8 cellular contexts compared by ENCODE assay signal in genomic region chr14:76961631-76962302, GRCh38.
A peak's percentile ranks its signal among the peaks of the same experiment; 100 is the strongest.
DNase-seq lines count a peak whose midpoint lies in the region; ATAC-seq, FAIRE-seq and TF ChIP-seq lines count a peak whose summit lies in the region.

No MANE protein-coding gene starts in this region.

- ATAC-seq in GM21737 (IDR thresholded peaks at IDR 0.05; ENCODE audit: unreplicated experiment) (peak; percentile 83), sciatic nerve (peak; percentile 94)

- H3K27ac Mint-ChIP-seq in T-helper 2 cell treated with Interferon-gamma antibody and Interleukin-4, amounts not matched to agents 5 μg/mL and 100 μg/mL, for 36 hours = peak overlapping the region; percentile 96
- H3K27ac Mint-ChIP-seq in astrocyte (ENCODE audit: unreplicated experiment) = peak overlapping the region; percentile 100

- H3K27me3 Mint-ChIP-seq in T-helper 2 cell treated with Interferon-gamma antibody and Interleukin-4, amounts not matched to agents 5 μg/mL and 100 μg/mL, for 36 hours (ENCODE audit: low read depth) = peaks cover 4% of the 10 kb centered on the region
- peaks cover 3% of the 10 kb centered on the region for H3K27me3 Mint-ChIP-seq in astrocyte (ENCODE audit: low read depth, unreplicated experiment)

- H3K36me3 Mint-ChIP-seq in T-helper 2 cell treated with Interferon-gamma antibody and Interleukin-4, amounts not matched to agents 5 μg/mL and 100 μg/mL, for 36 hours (ENCODE audit: low read depth) = no peaks in the 10 kb centered on the region
- H3K36me3 Mint-ChIP-seq in astrocyte (ENCODE audit: low read depth, unreplicated experiment) = peaks cover 15% of the 10 kb centered on the region

- H3K4me2 ChIP-seq in astrocyte (ENCODE audit: low read length) = peak overlapping the region; percentile 84

- no peaks in the 10 kb centered on the region for H3K27me3 ChIP-seq in astrocyte (ENCODE audit: insufficient read depth, low read length)

- H3K9me3 ChIP-seq in astrocyte (ENCODE audit: insufficient read depth, low read depth, low read length) = no peaks in the 10 kb centered on the region

- peak overlapping the region; percentile 49 for H3K4me3 ChIP-seq in astrocyte (ENCODE audit: insufficient read depth, low read depth, low read length)

- peaks cover 51% of the 10 kb centered on the region for H3K4me1 ChIP-seq in astrocyte (ENCODE audit: insufficient read depth, low read length)

- peak; percentile 23 for FAIRE-seq in astrocyte (lab: Jason Lieb, UNC)

- H3K4me1 Mint-ChIP-seq in T-helper 2 cell treated with Interferon-gamma antibody and Interleukin-4, amounts not matched to agents 5 μg/mL and 100 μg/mL, for 36 hours (ENCODE audit: low read depth) = peaks cover 75% of the 10 kb centered on the region
- peaks cover 38% of the 10 kb centered on the region for H3K4me1 Mint-ChIP-seq in astrocyte (ENCODE audit: low read depth, unreplicated experiment)

- in situ Hi-C loops in G401 (cut with HindIII; ENCODE audit: low sequenced_read_pairs) = no loop called here
- in situ Hi-C loops in KBM-7 (cut with MboI; ENCODE audit: low pct_unique_long_range_greater_than_20kb, low sequenced_read_pairs) = no loop called here

- H3K27ac ChIP-seq in astrocyte (ENCODE audit: low read depth, low read length) = peak overlapping the region; percentile 88

- H2AFZ ChIP-seq in astrocyte (ENCODE audit: low read depth, low read length) = no peak overlapping the region

- intact Hi-C loops in sciatic nerve (cut with DNase I) = no loop called here

- no peak for TF ChIP-seq CTCF in astrocyte (IDR thresholded peaks at IDR 0.05; ENCODE audit: insufficient read depth, low read depth, low read length)

- DNase-seq in G401 (ENCODE audit: low spot score) (peak; percentile 67), KBM-7 (peak; percentile 98), astrocyte (ENCODE audit: low read depth) (peak; percentile 98), hypothalamus (lab: John Stamatoyannopoulos, UW) (peak in 45 of 51 donors; percentile 19 to 82 (median 46)), sciatic nerve (ENCODE audit: low spot score) (peak; percentile 89), NCI-H1930 (lab: John Stamatoyannopoulos, UW) (no peak)
- peak; percentile 99 for DNase-seq in T-helper 2 cell treated with Interferon-gamma antibody and Interleukin-4, amounts not matched to agents 5 μg/mL and 100 μg/mL, for 36 hours (ENCODE audit: low spot score)

- peaks cover 2% of the 10 kb centered on the region for H3K36me3 ChIP-seq in astrocyte (ENCODE audit: insufficient read depth, low read length)

- peaks cover 4% of the 10 kb centered on the region for H4K20me1 ChIP-seq in astrocyte (ENCODE audit: insufficient read depth, low read length)

- H3K9ac ChIP-seq in astrocyte (ENCODE audit: low read length) = peak overlapping the region; percentile 76

- peaks cover 39% of the 10 kb centered on the region for H3K79me2 ChIP-seq in astrocyte (ENCODE audit: insufficient read depth, low read length)

- H3K9me3 Mint-ChIP-seq in T-helper 2 cell treated with Interferon-gamma antibody and Interleukin-4, amounts not matched to agents 5 μg/mL and 100 μg/mL, for 36 hours = no peaks in the 10 kb centered on the region
- no peaks in the 10 kb centered on the region for H3K9me3 Mint-ChIP-seq in astrocyte (ENCODE audit: unreplicated experiment)

- peak overlapping the region; percentile 86 for H3K4me3 Mint-ChIP-seq in T-helper 2 cell treated with Interferon-gamma antibody and Interleukin-4, amounts not matched to agents 5 μg/mL and 100 μg/mL, for 36 hours
- peak overlapping the region; percentile 82 for H3K4me3 Mint-ChIP-seq in astrocyte (ENCODE audit: unreplicated experiment)

Comparison
In these comparisons a context has a peak if more than half of its experiments do, and no peak if none do; other contexts are left out.
1. DNase-seq: peak in G401 (single experiment), KBM-7 (single experiment), T-helper 2 cell treated with Interferon-gamma antibody and Interleukin-4, amounts not matched to agents 5 μg/mL and 100 μg/mL, for 36 hours (single experiment), astrocyte (single experiment), hypothalamus (45 of 51) and sciatic nerve (single experiment); none in NCI-H1930 (0 of 2).